Comparison of ENCODE assay signal across 10 cellular contexts in the genomic region with DNA sequence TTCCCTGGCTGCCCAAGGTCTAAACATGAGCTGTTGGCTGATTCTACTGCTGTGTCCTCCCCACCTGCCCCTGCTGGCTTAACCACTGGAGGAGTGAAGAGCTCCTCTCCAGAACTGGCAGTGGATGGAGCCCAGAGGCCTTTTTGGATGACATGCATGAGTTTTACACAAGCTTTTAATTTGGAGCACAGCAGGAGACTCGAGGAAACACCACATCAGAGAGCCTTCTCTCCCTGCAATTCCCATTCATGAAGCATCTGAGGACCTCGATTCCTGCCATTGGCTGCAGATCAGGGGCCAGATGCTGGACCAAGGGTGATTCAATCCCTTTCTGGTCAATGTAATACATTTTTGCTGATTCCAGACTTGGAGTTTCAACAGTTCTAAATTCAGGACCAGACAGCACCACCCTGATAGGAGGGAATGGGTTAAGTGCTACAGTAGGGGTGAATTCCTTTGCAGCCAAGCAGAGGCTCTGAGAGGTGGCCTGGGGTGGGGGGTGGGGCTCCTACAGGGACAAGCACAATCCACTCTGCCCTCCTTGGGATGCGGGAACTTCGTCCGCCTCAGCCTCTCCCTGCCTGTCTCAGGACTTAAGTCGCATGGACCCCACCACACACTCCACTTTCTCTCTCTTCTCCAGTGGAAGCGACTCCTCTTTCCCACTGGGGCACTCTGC.
DNase-seq lines count a peak whose midpoint lies in the region; ATAC-seq and TF ChIP-seq lines count a peak whose summit lies in the region.
"Had no signal": no experiment of that assay in that cellular context is flagged by ENCODE, and none has a peak within 500 bp of the region (broad histone marks: within the 10 kb centered on the region; RNA-seq: fewer than 3 reads in every experiment).

No MANE protein-coding gene starts in this region.

- ATAC-seq in HG03159 (IDR thresholded peaks at IDR 0.05; ENCODE audit: unreplicated experiment), result no peak

- DNase-seq in GM13976 (ENCODE audit: low spot score) (peak; percentile 3), astrocyte of the spinal cord (ENCODE audit: low read depth, low spot score) (peak; percentile 93), hepatic stellate cell (ENCODE audit: low spot score) (peak; percentile 32), stromal cell of bone marrow (ENCODE audit: low read depth) (peak; percentile 78)
- DNase-seq in activated CD4-positive, alpha-beta T cell treated with anti-CD3 and anti-CD28 coated beads, Interleukin-2, amount 50 U/mL, for 1 hour, result no peak
- no peak for DNase-seq in activated effector memory CD4-positive, alpha-beta T cell treated with anti-CD3 and anti-CD28 coated beads, Interleukin-2, amount 50 U/mL, for 16 hours
- DNase-seq in activated CD4-positive, alpha-beta T cell treated with anti-CD3 and anti-CD28 coated beads for 48 hours, result no peak
- DNase-seq: DMS79 treated with DMSO at 0.1 percent for 48 hours, RPMI8226 had no signal

- TF ChIP-seq CTCF in GM13976 (IDR thresholded peaks at IDR 0.05; ENCODE audit: borderline replicate concordance, control extremely low read depth, extremely low read depth, insufficient read depth, missing control alignments) (no peak), astrocyte of the spinal cord (IDR thresholded peaks at IDR 0.05; ENCODE audit: low read depth, low read length) (no peak)

- no peak overlapping the region for H3K4me3 ChIP-seq in astrocyte of the spinal cord (ENCODE audit: low read depth, low read length)

- in situ Hi-C loops in GM13976 (cut with MboI; ENCODE audit: low sequenced_read_pairs, unreplicated experiment) (no loop called here), astrocyte of the spinal cord (cut with HindIII; ENCODE audit: low sequenced_read_pairs) (no loop called here)

Comparison
In these comparisons a context has a peak if more than half of its experiments do, and no peak if none do; other contexts are left out.
1. DNase-seq: peak in GM13976 (single experiment), astrocyte of the spinal cord (single experiment), hepatic stellate cell (single experiment) and stromal cell of bone marrow (single experiment); none in activated CD4-positive, alpha-beta T cell treated with anti-CD3 and anti-CD28 coated beads, Interleukin-2, amount 50 U/mL, for 1 hour (single experiment), activated effector memory CD4-positive, alpha-beta T cell treated with anti-CD3 and anti-CD28 coated beads, Interleukin-2, amount 50 U/mL, for 16 hours (single experiment) and activated CD4-positive, alpha-beta T cell treated with anti-CD3 and anti-CD28 coated beads for 48 hours (single experiment).